In genomic region chr4:159065513-159066240, GRCh38 we compare ENCODE assay signal across 36 cellular contexts.
"Had no signal": no experiment of that assay in that cellular context is flagged by ENCODE, and none has a peak within 500 bp of the region (broad histone marks: within the 10 kb centered on the region; RNA-seq: fewer than 3 reads in every experiment).

No MANE protein-coding gene starts in this region.

- H3K4me3 Mint-ChIP-seq: activated B cell treated with CpG ODN at 0.5 μM for 24 hours; activated CD4-positive, alpha-beta memory T cell treated with anti-CD3 and anti-CD28 coated beads for 36 hours; activated CD4-positive, alpha-beta T cell treated with anti-CD3 and anti-CD28 coated beads, Interleukin-2, amount 10 ng/mL, durations not matched to agents 24 days and 14 days; activated naive CD4-positive, alpha-beta T cell treated with anti-CD3 and anti-CD28 coated beads for 36 hours; activated naive CD8-positive, alpha-beta T cell treated with anti-CD3 and anti-CD28 coated beads, Interleukin-2, amount 10 ng/mL, durations not matched to agents 7 days and 5 days; activated T-cell treated with anti-CD3 and anti-CD28 coated beads, Interleukin-2, amount 50 U/mL, for 4 hours; activated T-cell treated with anti-CD3 and anti-CD28 coated beads, Interleukin-2, amount 50 U/mL, for 72 hours; activated T-helper 1 cell treated with anti-CD3 and anti-CD28 coated beads, Interleukin-12 subunit alpha, Interleukin-12 subunit beta, Interleukin-2, Interleukin-4 antibody, amounts not matched to agents 30 ng/mL and 10 ng/mL and 1 ng/mL, durations not matched to agents 14 hours and 24 hours and 36 hours; activated T-helper 17 cell treated with anti-CD3 and anti-CD28 coated beads, Interleukin-2, amount 50 U/mL, for 72 hours; T-helper 1 cell treated with Interleukin-12 subunit alpha and Interleukin-12 subunit beta and Interleukin-4 antibody, amounts not matched to agents 30 μg/mL and 1 μg/mL, for 36 hours; T-helper 2 cell treated with Interferon-gamma antibody and Interleukin-4, amounts not matched to agents 5 μg/mL and 100 μg/mL, for 36 hours had no signal

- H3K4me1 ChIP-seq: adrenal gland had no signal

- H3K27me3 ChIP-seq: adrenal gland, body of pancreas, brain microvascular endothelial cell, breast epithelium had no signal

- H3K9me3 ChIP-seq: adrenal gland, body of pancreas, breast epithelium had no signal

- FAIRE-seq: astrocyte, colon, TTC549 had no signal

- DNase-seq: activated B cell treated with CpG ODN at 0.5 μM for 24 hours; activated CD4-positive, alpha-beta memory T cell treated with anti-CD3 and anti-CD28 coated beads for 36 hours; activated CD4-positive, alpha-beta T cell treated with anti-CD3 and anti-CD28 coated beads, Interleukin-2, amount 10 ng/mL, durations not matched to agents 24 days and 14 days; activated CD4-positive, alpha-beta T cell treated with anti-CD3 and anti-CD28 coated beads, Interleukin-2, amount 50 U/mL, for 1 hour; activated CD4-positive, alpha-beta T cell treated with anti-CD3 and anti-CD28 coated beads, Interleukin-2, amount 50 U/mL, for 4 hours; activated CD4-positive, CD25-positive, alpha-beta regulatory T cell treated with anti-CD3 and anti-CD28 coated beads, Interleukin-2, amount 50 U/mL, for 72 hours; activated CD8-positive, alpha-beta memory T cell treated with anti-CD3 and anti-CD28 coated beads, Interleukin-2, amount 50 U/mL, for 4 hours; activated effector memory CD4-positive, alpha-beta T cell treated with anti-CD3 and anti-CD28 coated beads, Interleukin-2, amount 50 U/mL, for 16 hours; activated gamma-delta T cell treated with Interleukin-2 at 50 U/mL for 16 hours; activated naive CD4-positive, alpha-beta T cell; activated naive CD4-positive, alpha-beta T cell treated with anti-CD3 and anti-CD28 coated beads for 36 hours; activated naive CD4-positive, alpha-beta T cell treated with anti-CD3 and anti-CD28 coated beads, Interleukin-2, amount 50 U/mL, for 16 hours; activated naive CD8-positive, alpha-beta T cell treated with anti-CD3 and anti-CD28 coated beads, Interleukin-2, amount 10 ng/mL, durations not matched to agents 7 days and 5 days; activated T-cell treated with anti-CD3 and anti-CD28 coated beads for 4 hours; activated T-cell treated with anti-CD3 and anti-CD28 coated beads, Interleukin-2, amount 50 U/mL, for 1 hour; activated T-cell treated with anti-CD3 and anti-CD28 coated beads, Interleukin-2, amount 50 U/mL, for 4 hours; activated T-cell treated with anti-CD3 and anti-CD28 coated beads, Interleukin-2, amount 50 U/mL, for 72 hours; adrenal gland; amniotic stem cell; aorta; body of pancreas; brain microvascular endothelial cell; central memory CD4-positive, alpha-beta T cell; T-helper 1 cell; T-helper 2 cell; T-helper 9 cell had no signal

- H3K27ac Mint-ChIP-seq: activated B cell treated with CpG ODN at 0.5 μM for 24 hours; activated CD4-positive, alpha-beta memory T cell treated with anti-CD3 and anti-CD28 coated beads for 36 hours; activated CD4-positive, alpha-beta T cell treated with anti-CD3 and anti-CD28 coated beads, Interleukin-2, amount 10 ng/mL, durations not matched to agents 24 days and 14 days; activated naive CD4-positive, alpha-beta T cell treated with anti-CD3 and anti-CD28 coated beads for 36 hours; activated naive CD4-positive, alpha-beta T cell treated with anti-CD3 and anti-CD28 coated beads, Interleukin-2, amount 50 U/mL, for 72 hours; activated naive CD8-positive, alpha-beta T cell treated with anti-CD3 and anti-CD28 coated beads, Interleukin-2, amount 10 ng/mL, durations not matched to agents 7 days and 5 days; activated T-cell treated with anti-CD3 and anti-CD28 coated beads, Interleukin-2, amount 50 U/mL, for 72 hours; activated T-helper 1 cell treated with anti-CD3 and anti-CD28 coated beads, Interleukin-12 subunit alpha, Interleukin-12 subunit beta, Interleukin-2, Interleukin-4 antibody, amounts not matched to agents 30 ng/mL and 10 ng/mL and 1 ng/mL, durations not matched to agents 14 hours and 24 hours and 36 hours; activated T-helper 17 cell treated with anti-CD3 and anti-CD28 coated beads, Interleukin-2, amount 50 U/mL, for 72 hours; T-helper 1 cell treated with Interleukin-12 subunit alpha and Interleukin-12 subunit beta and Interleukin-4 antibody, amounts not matched to agents 30 μg/mL and 1 μg/mL, for 36 hours; T-helper 2 cell treated with Interferon-gamma antibody and Interleukin-4, amounts not matched to agents 5 μg/mL and 100 μg/mL, for 36 hours had no signal

- H3K36me3 Mint-ChIP-seq: activated CD4-positive, alpha-beta memory T cell treated with anti-CD3 and anti-CD28 coated beads for 36 hours; activated naive CD4-positive, alpha-beta T cell treated with anti-CD3 and anti-CD28 coated beads, Interleukin-2, amount 50 U/mL, for 72 hours; activated naive CD8-positive, alpha-beta T cell treated with anti-CD3 and anti-CD28 coated beads, Interleukin-2, amount 10 ng/mL, durations not matched to agents 7 days and 5 days had no signal

- H3K4me1 Mint-ChIP-seq: activated B cell treated with CpG ODN at 0.5 μM for 24 hours; activated T-helper 17 cell treated with anti-CD3 and anti-CD28 coated beads, Interleukin-2, amount 50 U/mL, for 72 hours had no signal

- ATAC-seq: activated T-cell treated with anti-CD3 and anti-CD28 coated beads, Interleukin-2, amount 50 U/mL, for 4 hours; activated T-helper 17 cell treated with anti-CD3 and anti-CD28 coated beads, Interleukin-2, amount 50 U/mL, for 72 hours; body of pancreas had no signal

- H3K27ac ChIP-seq: adrenal gland, body of pancreas, brain microvascular endothelial cell, breast epithelium, VCaP had no signal

- H3K27me3 Mint-ChIP-seq: activated CD4-positive, alpha-beta T cell treated with anti-CD3 and anti-CD28 coated beads, Interleukin-2, amount 10 ng/mL, durations not matched to agents 24 days and 14 days; activated T-helper 17 cell treated with anti-CD3 and anti-CD28 coated beads, Interleukin-2, amount 50 U/mL, for 72 hours had no signal

- H3K9me3 Mint-ChIP-seq: activated B cell treated with CpG ODN at 0.5 μM for 24 hours; activated CD4-positive, alpha-beta memory T cell treated with anti-CD3 and anti-CD28 coated beads for 36 hours; activated CD4-positive, alpha-beta T cell treated with anti-CD3 and anti-CD28 coated beads, Interleukin-2, amount 10 ng/mL, durations not matched to agents 24 days and 14 days; activated naive CD4-positive, alpha-beta T cell treated with anti-CD3 and anti-CD28 coated beads for 36 hours; activated naive CD4-positive, alpha-beta T cell treated with anti-CD3 and anti-CD28 coated beads, Interleukin-2, amount 50 U/mL, for 72 hours; activated naive CD8-positive, alpha-beta T cell treated with anti-CD3 and anti-CD28 coated beads, Interleukin-2, amount 10 ng/mL, durations not matched to agents 7 days and 5 days; activated T-cell treated with anti-CD3 and anti-CD28 coated beads, Interleukin-2, amount 50 U/mL, for 4 hours; activated T-helper 1 cell treated with anti-CD3 and anti-CD28 coated beads, Interleukin-12 subunit alpha, Interleukin-12 subunit beta, Interleukin-2, Interleukin-4 antibody, amounts not matched to agents 30 ng/mL and 10 ng/mL and 1 ng/mL, durations not matched to agents 14 hours and 24 hours and 36 hours; activated T-helper 17 cell treated with anti-CD3 and anti-CD28 coated beads, Interleukin-2, amount 50 U/mL, for 72 hours; T-helper 1 cell treated with Interleukin-12 subunit alpha and Interleukin-12 subunit beta and Interleukin-4 antibody, amounts not matched to agents 30 μg/mL and 1 μg/mL, for 36 hours; T-helper 2 cell treated with Interferon-gamma antibody and Interleukin-4, amounts not matched to agents 5 μg/mL and 100 μg/mL, for 36 hours had no signal
